In genomic region chr4:185469539-185470154, GRCh38 we compare ENCODE assay signal across 1 cellular context.
TF ChIP-seq lines count a peak whose summit lies in the region.

No MANE protein-coding gene starts in this region.

TF ChIP-seq in HepG2, 621 proteins besides CTCF, POLR2A, EP300 and RAD21:
- TF ChIP-seq ZBTB40 (IDR thresholded peaks at IDR 0.05) (no peak), ZBTB40 (CRISPR knock-in tag; IDR thresholded peaks at IDR 0.05) (no peak), PLRG1 (conservative IDR thresholded peaks at IDR 0.05) (no peak), ZKSCAN5 (CRISPR knock-in tag; IDR thresholded peaks at IDR 0.05) (no peak), HOXD1 (CRISPR knock-in tag; IDR thresholded peaks at IDR 0.05) (no peak), E2F1 (CRISPR knock-in tag; IDR thresholded peaks at IDR 0.05) (no peak), HIC2 (CRISPR knock-in tag; IDR thresholded peaks at IDR 0.05; ENCODE audit: low read depth) (no peak), RFXAP (CRISPR knock-in tag; IDR thresholded peaks at IDR 0.05; ENCODE audit: borderline replicate concordance) (no peak), ZNF33A (CRISPR knock-in tag; IDR thresholded peaks at IDR 0.05; ENCODE audit: borderline replicate concordance) (no peak), HNRNPK (IDR thresholded peaks at IDR 0.05; ENCODE audit: low read depth, low read length, poor library complexity, severe bottlenecking) (no peak), SOX5 (CRISPR knock-in tag; IDR thresholded peaks at IDR 0.05; ENCODE audit: borderline replicate concordance) (no peak), TBP (CRISPR knock-in tag; IDR thresholded peaks at IDR 0.05) (no peak), FIP1L1 (IDR thresholded peaks at IDR 0.05; ENCODE audit: borderline replicate concordance, insufficient read depth, low read depth, low read length) (no peak), PHF5A (CRISPR knock-in tag; IDR thresholded peaks at IDR 0.05; ENCODE audit: low read depth, unreplicated experiment) (no peak)
